In the genomic region with DNA sequence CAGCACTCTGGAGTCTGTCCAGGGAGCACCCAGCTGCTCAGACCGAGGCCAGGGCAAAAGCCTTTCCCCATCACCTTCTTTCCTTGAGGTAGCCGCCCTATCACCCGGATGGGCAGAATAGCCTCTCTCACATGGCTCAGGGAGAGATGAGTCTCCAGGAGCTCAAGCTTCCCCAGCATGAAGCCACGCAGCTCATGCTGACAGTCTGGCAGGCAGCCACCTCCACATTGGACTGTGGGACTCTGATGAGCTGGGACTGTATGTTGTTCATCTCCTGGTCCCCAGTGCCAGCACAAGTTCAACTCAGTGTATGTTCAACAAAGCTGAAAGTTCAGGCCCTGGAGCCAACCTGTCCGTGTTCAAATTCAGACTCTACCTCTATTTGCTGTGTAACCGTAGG, we compare ENCODE assay signal across 21 cellular contexts.
A peak's percentile ranks its signal among the peaks of the same experiment; 100 is the strongest.
DNase-seq lines count a peak whose midpoint lies in the region; FAIRE-seq lines count a peak whose summit lies in the region.
"Had no signal": no experiment of that assay in that cellular context is flagged by ENCODE, and none has a peak within 500 bp of the region (broad histone marks: within the 10 kb centered on the region; RNA-seq: fewer than 3 reads in every experiment).

No MANE protein-coding gene starts in this region.

- DNase-seq in NCI-H146 (lab: John Stamatoyannopoulos, UW): peak; percentile 55
- no peak for DNase-seq in NCI-H146 treated with DMSO at 0.1 percent for 48 hours (lab: John Stamatoyannopoulos, UW; ENCODE audit: unreplicated experiment)
- DNase-seq in MG63: peak; percentile 16
- peak; percentile 80 for DNase-seq in NCI-H345 treated with DMSO at 0.1 percent for 48 hours (lab: John Stamatoyannopoulos, UW; ENCODE audit: unreplicated experiment)
- DNase-seq in medulla oblongata (ENCODE audit: extremely low spot score): peak; percentile 16
- DNase-seq in GM19239 (ENCODE audit: insufficient read length, low spot score): no peak
- no peak for DNase-seq in stimulated activated CD4-positive, alpha-beta T cell treated with anti-CD3 and anti-CD28 coated beads, Interleukin-4, amount 100 ng/mL, for 1 hour
- DNase-seq in activated naive CD4-positive, alpha-beta T cell (lab: John Stamatoyannopoulos, UW): no peak
- DNase-seq: CD4-positive, alpha-beta memory T cell; DMS79 treated with DMSO at 0.1 percent for 48 hours; Karpas-422; NCI-H1048; NCI-H1930; NCI-H526; NK-92 treated with Interleukin-12 subunit alpha and Interleukin-12 subunit beta, amount 100 ng/mL, for 24 hours; Peyer's patch; T-helper 17 cell had no signal

- no peaks in the 10 kb centered on the region for H3K36me3 ChIP-seq in MG63
- H3K36me3 ChIP-seq: BLaER1, HAP-1, Peyer's patch had no signal

- no peak overlapping the region for H3K4me3 ChIP-seq in MG63
- H3K4me3 ChIP-seq: BLaER1, HAP-1, Peyer's patch had no signal

- no peaks in the 10 kb centered on the region for H3K9me3 ChIP-seq in MG63
- H3K9me3 ChIP-seq: BLaER1, HAP-1, Peyer's patch had no signal

- peaks cover 6% of the 10 kb centered on the region; the same call in 1 of the 2 replicates for H3K27me3 ChIP-seq in MG63
- H3K27me3 ChIP-seq: BLaER1, Peyer's patch had no signal

- no peak for FAIRE-seq in GM19239 (lab: Jason Lieb, UNC)
- FAIRE-seq: D721Med, HTR-8/SVneo had no signal

Comparison
In these comparisons a context has a peak if more than half of its experiments do, and no peak if none do; other contexts are left out.
1. DNase-seq: peak in NCI-H146 (single experiment), MG63 (single experiment), NCI-H345 treated with DMSO at 0.1 percent for 48 hours (single experiment) and medulla oblongata (single experiment); none in NCI-H146 treated with DMSO at 0.1 percent for 48 hours (single experiment), GM19239 (single experiment), stimulated activated CD4-positive, alpha-beta T cell treated with anti-CD3 and anti-CD28 coated beads, Interleukin-4, amount 100 ng/mL, for 1 hour (single experiment) and activated naive CD4-positive, alpha-beta T cell (0 of 4).